Comparison of ENCODE assay signal across 11 cellular contexts in the genomic region with DNA sequence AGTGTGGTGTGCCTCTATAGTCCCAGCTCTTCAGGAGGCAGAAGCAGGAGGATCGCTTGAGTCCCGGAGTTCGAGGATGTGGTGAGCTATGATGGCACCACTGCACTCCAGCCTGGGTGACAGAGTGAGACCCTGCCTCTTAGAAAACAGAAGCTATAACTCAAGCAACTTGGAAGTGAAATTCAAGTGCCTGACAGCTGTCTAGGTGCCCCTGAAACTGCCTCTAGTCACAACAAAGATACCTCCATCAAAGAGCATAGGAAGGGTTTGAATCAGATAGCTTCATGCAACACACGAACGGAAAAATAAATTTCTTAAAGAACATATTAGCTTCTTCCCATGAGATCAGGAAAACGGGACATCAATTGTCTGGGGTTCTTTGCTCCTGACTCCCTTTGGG. TPM values are rescaled to one million over a fixed set of nuclear protein-coding genes. Genes with fewer than 3 reads are reported as not detected.
A peak's percentile ranks its signal among the peaks of the same experiment; 100 is the strongest.
DNase-seq lines count a peak whose midpoint lies in the region; ATAC-seq and TF ChIP-seq lines count a peak whose summit lies in the region.
"Had no signal": no experiment of that assay in that cellular context is flagged by ENCODE, and none has a peak within 500 bp of the region (broad histone marks: within the 10 kb centered on the region; RNA-seq: fewer than 3 reads in every experiment).

No MANE protein-coding gene starts in this region.

- no peaks in the 10 kb centered on the region for H3K9me3 Mint-ChIP-seq in T-helper 1 cell treated with Interleukin-12 subunit alpha and Interleukin-12 subunit beta and Interleukin-4 antibody, amounts not matched to agents 30 μg/mL and 1 μg/mL, for 36 hours
- H3K9me3 Mint-ChIP-seq in brain (peaks cover 0 to 22% (median 3%) of the 10 kb centered on the region in 5 experiments), nephron progenitor cell (peaks cover 14% of the 10 kb centered on the region)

- no peak for DNase-seq in T-helper 1 cell
- no peak for DNase-seq in nephron progenitor cell
- DNase-seq in SHP77 treated with DMSO at 0.1 percent for 48 hours (lab: John Stamatoyannopoulos, UW) = no peak
- no peak for DNase-seq in stimulated activated naive CD4-positive, alpha-beta T cell (lab: John Stamatoyannopoulos, UW)
- DNase-seq: HCEC 1CT, NCI-H1694 had no signal

- H3K27ac Mint-ChIP-seq in T-helper 1 cell treated with Interleukin-12 subunit alpha and Interleukin-12 subunit beta and Interleukin-4 antibody, amounts not matched to agents 30 μg/mL and 1 μg/mL, for 36 hours = no peak overlapping the region
- H3K27ac Mint-ChIP-seq in brain = no peak overlapping the region
- H3K27ac Mint-ChIP-seq in nephron progenitor cell = no peak overlapping the region

- no peak for ATAC-seq in HG02970 (IDR thresholded peaks at IDR 0.05; ENCODE audit: low FRiP score, unreplicated experiment)

- no peaks in the 10 kb centered on the region for H3K9me3 ChIP-seq in Loucy (ENCODE audit: insufficient read depth, low read depth, low read length)
- H3K9me3 ChIP-seq: upper lobe of right lung had no signal

- peaks cover 30% of the 10 kb centered on the region for H3K4me1 ChIP-seq in Loucy (ENCODE audit: insufficient read depth, low read length, poor library complexity, severe bottlenecking)

- peaks cover 8% of the 10 kb centered on the region for H3K4me1 Mint-ChIP-seq in T-helper 1 cell treated with Interleukin-12 subunit alpha and Interleukin-12 subunit beta and Interleukin-4 antibody, amounts not matched to agents 30 μg/mL and 1 μg/mL, for 36 hours (ENCODE audit: low read depth)
- peaks cover 9% of the 10 kb centered on the region for H3K4me1 Mint-ChIP-seq in brain
- H3K4me1 Mint-ChIP-seq in nephron progenitor cell = peaks cover 26% of the 10 kb centered on the region

- H3K27me3 ChIP-seq in Loucy (ENCODE audit: insufficient read depth, low read length, poor library complexity, severe bottlenecking) = no peaks in the 10 kb centered on the region
- H3K27me3 ChIP-seq: upper lobe of right lung had no signal

- no peaks in the 10 kb centered on the region for H3F3A ChIP-seq in Loucy (ENCODE audit: low read depth)

- no peak overlapping the region for H2AFZ ChIP-seq in Loucy (ENCODE audit: low read length)

- TF ChIP-seq CTCF in Loucy (conservative IDR thresholded peaks at IDR 0.05; ENCODE audit: low read length) = no peak
- TF ChIP-seq CTCF in brain (conservative IDR thresholded peaks at IDR 0.05) = no peak
- no peak for TF ChIP-seq CTCF in nephron progenitor cell (IDR thresholded peaks at IDR 0.05)

- H4K20me1 ChIP-seq in Loucy (ENCODE audit: insufficient read depth, low read length, poor library complexity, severe bottlenecking) = no peaks in the 10 kb centered on the region

- H3K36me3 Mint-ChIP-seq in T-helper 1 cell treated with Interleukin-12 subunit alpha and Interleukin-12 subunit beta and Interleukin-4 antibody, amounts not matched to agents 30 μg/mL and 1 μg/mL, for 36 hours (ENCODE audit: low read depth) = peaks cover 2% of the 10 kb centered on the region
- H3K36me3 Mint-ChIP-seq in brain (no peaks in the 10 kb centered on the region), nephron progenitor cell (ENCODE audit: low read depth) (no peaks in the 10 kb centered on the region)

- no peaks in the 10 kb centered on the region for H3K9me2 ChIP-seq in Loucy (replicated peaks; ENCODE audit: low read depth, low read length)

- H3K79me2 ChIP-seq in Loucy (ENCODE audit: insufficient read depth, low read length) = peaks cover 13% of the 10 kb centered on the region; the same call in 1 of the 2 replicates

- H3K27me3 Mint-ChIP-seq in T-helper 1 cell treated with Interleukin-12 subunit alpha and Interleukin-12 subunit beta and Interleukin-4 antibody, amounts not matched to agents 30 μg/mL and 1 μg/mL, for 36 hours (ENCODE audit: low read depth) = peaks cover 50% of the 10 kb centered on the region
- peaks cover 66% of the 10 kb centered on the region for H3K27me3 Mint-ChIP-seq in brain
- peaks cover 74% of the 10 kb centered on the region for H3K27me3 Mint-ChIP-seq in nephron progenitor cell (ENCODE audit: low read depth, poor library complexity)

- peak overlapping the region; percentile 89 for H3K4me3 ChIP-seq in Loucy (ENCODE audit: low read length, poor library complexity, severe bottlenecking)

- no peaks in the 10 kb centered on the region for H3K36me3 ChIP-seq in Loucy (ENCODE audit: insufficient read depth, low read length)
- H3K36me3 ChIP-seq: upper lobe of right lung had no signal

- H3K9ac ChIP-seq in Loucy (ENCODE audit: low read depth, low read length, poor library complexity, severe bottlenecking) = no peak overlapping the region

- H3K4me3 Mint-ChIP-seq in T-helper 1 cell treated with Interleukin-12 subunit alpha and Interleukin-12 subunit beta and Interleukin-4 antibody, amounts not matched to agents 30 μg/mL and 1 μg/mL, for 36 hours = peak overlapping the region; percentile 86
- H3K4me3 Mint-ChIP-seq in brain (peak overlapping the region; percentile 80 to 88 (median 84)), nephron progenitor cell (peak overlapping the region; percentile 83)

- H3K4me2 ChIP-seq in Loucy (ENCODE audit: low read depth, low read length, poor library complexity, severe bottlenecking) = peak overlapping the region; percentile 80

RNA-seq across cellular contexts. Expression of gene PLCG2, which starts 0.9 kb away (rescaled TPM):
- polyA plus RNA-seq in brain (ENCODE audit: insufficient read depth, low read depth, low replicate concordance) = 6.8 TPM
